In genomic region chr17:49260011-49260921, GRCh38 we compare ENCODE assay signal across 8 cellular contexts. TPM values are rescaled to one million over a fixed set of nuclear protein-coding genes. Genes with fewer than 3 reads are reported as not detected.
DNase-seq lines count a peak whose midpoint lies in the region; TF ChIP-seq lines count a peak whose summit lies in the region.

No MANE protein-coding gene starts in this region.

- no peak overlapping the region for H2BK15ac ChIP-seq in H9 (ENCODE audit: low read depth, low read length)

- no peak overlapping the region for H3K27ac Mint-ChIP-seq in H9

- H4K5ac ChIP-seq in H9 (ENCODE audit: insufficient read length, low read depth, low read length): no peak overlapping the region

- no peak overlapping the region for H3K56ac ChIP-seq in H9 (ENCODE audit: insufficient read length, low read depth, low read length)

- no peak for TF ChIP-seq EP300 in suprapubic skin (IDR thresholded peaks at IDR 0.05)

- H2BK20ac ChIP-seq in H9 (ENCODE audit: low read depth, low read length, poor library complexity, severe bottlenecking): no peak overlapping the region

- H3K27me3 ChIP-seq in H9 (ENCODE audit: insufficient read depth, low read length) (no peaks in the 10 kb centered on the region; the same call in 1 of the 2 replicates), SJCRH30 (no peaks in the 10 kb centered on the region), neutrophil (no peaks in the 10 kb centered on the region), suprapubic skin (no peaks in the 10 kb centered on the region)

- no peaks in the 10 kb centered on the region for H3K36me3 Mint-ChIP-seq in H9 (ENCODE audit: insufficient read depth in 1 of 3, low read depth in 3 of 3)

- no peak overlapping the region for H2BK120ac ChIP-seq in H9 (ENCODE audit: low read depth, low read length, poor library complexity, severe bottlenecking)

- TF ChIP-seq POLR2A in suprapubic skin (IDR thresholded peaks at IDR 0.05): no peak

- no peak overlapping the region for H4K8ac ChIP-seq in H9 (replicated peaks; ENCODE audit: insufficient read length, low read depth, low read length)

- no peak overlapping the region for H3K14ac ChIP-seq in H9 (ENCODE audit: insufficient read depth, low read length)

- no peaks in the 10 kb centered on the region for H4K20me1 ChIP-seq in H9 (ENCODE audit: control insufficient read depth, insufficient read depth, insufficient read length)

- no peak overlapping the region for H4K91ac ChIP-seq in H9 (ENCODE audit: insufficient read length, low read depth, low read length)

- H3K4me1 ChIP-seq in H9 (ENCODE audit: insufficient read depth, low read length) (no peaks in the 10 kb centered on the region), SJCRH30 (no peaks in the 10 kb centered on the region), neutrophil (ENCODE audit: control insufficient read depth in 1 of 2, insufficient read depth in 1 of 2, low read depth in 1 of 2, low read length in 1 of 2) (peaks cover 22 to 35% of the 10 kb centered on the region in 2 experiments), suprapubic skin (peaks cover 13% of the 10 kb centered on the region)

- no peaks in the 10 kb centered on the region for H3K23me2 ChIP-seq in H9 (ENCODE audit: insufficient read length, low read depth, low read length, poor library complexity, severe bottlenecking)

- POLR2A ChIA-PET in AG04449 (lab: Yijun Ruan, JAX): interaction anchor here (0.6 kb wide), 1 partner anchor 60 kb away, joined by 3 read pairs; no protein-coding TSS in a partner anchor

- H3K9me3 ChIP-seq in H9 (ENCODE audit: control insufficient read depth, low read depth, low read length) (no peaks in the 10 kb centered on the region), SJCRH30 (replicated peaks) (no peaks in the 10 kb centered on the region), neutrophil (no peaks in the 10 kb centered on the region), suprapubic skin (no peaks in the 10 kb centered on the region)

- H3K4me1 Mint-ChIP-seq in H9: peaks cover 7 to 8% of the 10 kb centered on the region in 2 experiments

- H3K4me2 ChIP-seq in H9 (ENCODE audit: insufficient read depth, insufficient read length, low read length): peak overlapping the region; percentile 41

- H3K36me3 ChIP-seq in SJCRH30: no peaks in the 10 kb centered on the region
- H3K36me3 ChIP-seq in neutrophil: no peaks in the 10 kb centered on the region
- no peaks in the 10 kb centered on the region for H3K36me3 ChIP-seq in suprapubic skin

- no peaks in the 10 kb centered on the region for H3K79me2 ChIP-seq in H9 (ENCODE audit: insufficient read depth, low read length)

- H2AFZ ChIP-seq in H9 (ENCODE audit: low read length): no peak overlapping the region

- H2BK5ac ChIP-seq in H9 (ENCODE audit: insufficient read length, low read length): no peak overlapping the region

- H3K4me3 ChIP-seq in AG04449 (ENCODE audit: low read depth, low read length) (peak overlapping the region; percentile 52), SJCRH30 (peak overlapping the region; percentile 64), neutrophil (ENCODE audit: low read depth in 1 of 2, low read length in 1 of 2) (peak overlapping the region; percentile 70 to 71), suprapubic skin (peak overlapping the region; percentile 67)

- H3K27ac ChIP-seq in H9 (ENCODE audit: insufficient read length, low read depth, low read length): no peak overlapping the region
- H3K27ac ChIP-seq in SJCRH30: no peak overlapping the region
- peak overlapping the region; percentile 87 for H3K27ac ChIP-seq in neutrophil
- H3K27ac ChIP-seq in suprapubic skin: peak overlapping the region; percentile 85

- no peak for TF ChIP-seq CTCF in AG04449 (IDR thresholded peaks at IDR 0.05; ENCODE audit: insufficient read depth, low read length, missing control alignments)
- TF ChIP-seq CTCF in H9 (conservative IDR thresholded peaks at IDR 0.05): no peak
- peak; percentile 51 for TF ChIP-seq CTCF in neutrophil (IDR thresholded peaks at IDR 0.05)
- TF ChIP-seq CTCF in suprapubic skin (IDR thresholded peaks at IDR 0.05): no peak

- H3K4ac ChIP-seq in H9 (ENCODE audit: low read depth, low read length): no peak overlapping the region

- no peaks in the 10 kb centered on the region for H3K79me1 ChIP-seq in H9 (ENCODE audit: insufficient read depth, low read depth, low read length, poor library complexity, severe bottlenecking)

- peak; percentile 21 for DNase-seq in AG04449 (ENCODE audit: low read depth, low spot score)
- peak; percentile 74 for DNase-seq in H9
- peak; percentile 63 to 72 for DNase-seq in SJCRH30
- DNase-seq in activated naive CD4-positive, alpha-beta T cell treated with Interleukin-2 at 50 U/mL for 16 hours: peak; percentile 61
- peak; percentile 71 for DNase-seq in germinal center (ENCODE audit: low spot score)
- peak; percentile 74 to 83 for DNase-seq in suprapubic skin (ENCODE audit: low spot score in 2 of 2)
- no peak for DNase-seq in NCI-H2107 (lab: John Stamatoyannopoulos, UW)

- no peak overlapping the region for H3K18ac ChIP-seq in H9 (ENCODE audit: insufficient read length, low read depth, low read length)

- H2AK5ac ChIP-seq in H9 (ENCODE audit: insufficient read length, low read length): no peak overlapping the region

- H3T11ph ChIP-seq in H9 (ENCODE audit: low read length): no peak overlapping the region

- H3K9me3 Mint-ChIP-seq in H9: no peaks in the 10 kb centered on the region

- CTCF ChIA-PET in AG04449 (lab: Yijun Ruan, JAX): interaction anchor here (1.3 to 2.6 kb wide), 6 partner anchors 12 to 80 kb away, joined by 3 to 13 read pairs (median 4); no protein-coding TSS in a partner anchor

- peaks cover 30% of the 10 kb centered on the region for H3K27me3 Mint-ChIP-seq in H9 (ENCODE audit: low read depth)

- H3K4me3 Mint-ChIP-seq in H9: peak overlapping the region; percentile 74 to 86

- no peak overlapping the region for H3K9ac ChIP-seq in H9 (ENCODE audit: extremely low read depth, insufficient read length, low read length)

- H2BK12ac ChIP-seq in H9 (ENCODE audit: insufficient read length, low read depth, low read length): no peak overlapping the region

- no CpG with 5 or more reads among the region's 82 CpGs for WGBS in H9 (ENCODE audit: extremely low coverage, insufficient read length, low lambda C conversion rate)
- 0% methylated on average over 10 of the region's 82 CpGs for WGBS in suprapubic skin

- H3K23ac ChIP-seq in H9 (ENCODE audit: insufficient read length, low read depth, low read length): no peak overlapping the region

RNA-seq across cellular contexts. Expression of gene PHOSPHO1, which starts 29.7 kb away (rescaled TPM):
- 0.31 and 0.63 TPM in 2 replicates for total RNA-seq in H9 (2021)
- total RNA-seq in SJCRH30 (2014; rRNA removed; shearing (Covaris generic)): 0.43 TPM in 1 of 2 replicates, not detected in the other
- under 1 TPM in 2 of 4 donors, not detected in 2; 0.70 to 0.79 TPM for total RNA-seq in suprapubic skin

RNA-seq across cellular contexts. Expression of gene ABI3, which starts 49.8 kb away (rescaled TPM):
- 2.1 and 2.4 TPM in 2 replicates for total RNA-seq in H9 (2021)
- total RNA-seq in SJCRH30 (2014; rRNA removed; shearing (Covaris generic)): 3.4 and 4.2 TPM in 2 replicates
- total RNA-seq in suprapubic skin: 1 to 10 TPM; 2.3 to 6.7 (median 3.0) TPM

RNA-seq across cellular contexts. Expression of gene GNGT2, which starts 49.9 kb away (rescaled TPM):
- 0.42 and 1.1 TPM in 2 replicates for total RNA-seq in H9 (2021)
- total RNA-seq in SJCRH30 (2014; rRNA removed; shearing (Covaris generic)): 2.8 and 5.3 TPM in 2 replicates
- total RNA-seq in suprapubic skin: 1 to 10 TPM in 1 of 4 donors, not detected in 3; 1.7 TPM

Comparison
In these comparisons a context has a peak if more than half of its experiments do, and no peak if none do; other contexts are left out.
1. H3K27ac ChIP-seq: peak in neutrophil (single experiment) and suprapubic skin (single experiment); none in H9 (single experiment) and SJCRH30 (single experiment).
2. Peak in every context shown above with its lines, with median percentiles within 50 percentile points of each other: H3K4me3 ChIP-seq.